In genomic region chr2:55618025-55618648, GRCh38 we compare ENCODE assay signal across 8 cellular contexts. TPM values are rescaled to one million over a fixed set of nuclear protein-coding genes. Genes with fewer than 3 reads are reported as not detected.
DNase-seq lines count a peak whose midpoint lies in the region; ATAC-seq and TF ChIP-seq lines count a peak whose summit lies in the region.

No MANE protein-coding gene starts in this region.

- TF ChIP-seq CTCF in thoracic aorta (IDR thresholded peaks at IDR 0.05) = no peak

- DNase-seq in SIG-M5 treated with dmso at 0.1 percent for 504 hours (lab: John Stamatoyannopoulos, UW; ENCODE audit: unreplicated experiment) (peak; percentile 37), SIG-M5 (lab: John Stamatoyannopoulos, UW) (no peak), amniotic epithelial cell (ENCODE audit: low read depth) (peak; percentile 16), thoracic aorta (ENCODE audit: low spot score) (no peak), left lobe of liver (ENCODE audit: low spot score) (no peak)
- no peak for DNase-seq in activated effector memory CD4-positive, alpha-beta T cell treated with anti-CD3 and anti-CD28 coated beads, Interleukin-2, amount 50 U/mL, for 16 hours

- H3K9ac ChIP-seq in iPS-20b (ENCODE audit: low read depth, low read length) = peak overlapping the region; percentile 99

- H3K27ac ChIP-seq in iPS-20b (ENCODE audit: low read length) = peak overlapping the region; percentile 82
- H3K27ac ChIP-seq in thoracic aorta = peak overlapping the region; percentile 88 to 98

- ATAC-seq in HG03432 (IDR thresholded peaks at IDR 0.05; ENCODE audit: unreplicated experiment) (peak; percentile 0), thoracic aorta (ENCODE audit: insufficient number of reproducible peaks, low FRiP score, low read depth) (no peak), left lobe of liver (no peak)

- peak overlapping the region; percentile 99 for H3K4me3 ChIP-seq in iPS-20b (ENCODE audit: low read length)
- peak overlapping the region; percentile 93 for H3K4me3 ChIP-seq in thoracic aorta

- H3K9me3 ChIP-seq in iPS-20b (ENCODE audit: insufficient read depth, low read depth, low read length) (no peaks in the 10 kb centered on the region), thoracic aorta (no peaks in the 10 kb centered on the region)

- no peaks in the 10 kb centered on the region for H3K27me3 ChIP-seq in iPS-20b (ENCODE audit: insufficient read depth, low read length)
- H3K27me3 ChIP-seq in thoracic aorta (replicated peaks; ENCODE audit: insufficient read depth) = no peaks in the 10 kb centered on the region

- H3K4me1 ChIP-seq in iPS-20b (ENCODE audit: insufficient read depth, low read length) (no peaks in the 10 kb centered on the region; the same call in 1 of the 2 replicates), thoracic aorta (ENCODE audit: control insufficient read depth in 1 of 2, low read depth in 2 of 2) (peaks cover 24 to 52% of the 10 kb centered on the region in 2 donors)

- H3K36me3 ChIP-seq in iPS-20b (ENCODE audit: insufficient read depth, low read depth, low read length) (peaks cover 23% of the 10 kb centered on the region), thoracic aorta (no peaks in the 10 kb centered on the region)

RNA-seq across cellular contexts. Expression of gene PPP4R3B, which starts 0.7 kb away (rescaled TPM):
- total RNA-seq in thoracic aorta (10 to 100 TPM; 41.2 to 69.6 TPM), left lobe of liver (38.7 TPM)

Comparison
In these comparisons a context has a peak if more than half of its experiments do, and no peak if none do; other contexts are left out.
1. DNase-seq: peak in SIG-M5 treated with dmso at 0.1 percent for 504 hours (single experiment) and amniotic epithelial cell (single experiment); none in SIG-M5 (single experiment), thoracic aorta (single experiment), left lobe of liver (single experiment) and activated effector memory CD4-positive, alpha-beta T cell treated with anti-CD3 and anti-CD28 coated beads, Interleukin-2, amount 50 U/mL, for 16 hours (single experiment).